ENCODE assay signal across 1 cellular context in the genomic region with DNA sequence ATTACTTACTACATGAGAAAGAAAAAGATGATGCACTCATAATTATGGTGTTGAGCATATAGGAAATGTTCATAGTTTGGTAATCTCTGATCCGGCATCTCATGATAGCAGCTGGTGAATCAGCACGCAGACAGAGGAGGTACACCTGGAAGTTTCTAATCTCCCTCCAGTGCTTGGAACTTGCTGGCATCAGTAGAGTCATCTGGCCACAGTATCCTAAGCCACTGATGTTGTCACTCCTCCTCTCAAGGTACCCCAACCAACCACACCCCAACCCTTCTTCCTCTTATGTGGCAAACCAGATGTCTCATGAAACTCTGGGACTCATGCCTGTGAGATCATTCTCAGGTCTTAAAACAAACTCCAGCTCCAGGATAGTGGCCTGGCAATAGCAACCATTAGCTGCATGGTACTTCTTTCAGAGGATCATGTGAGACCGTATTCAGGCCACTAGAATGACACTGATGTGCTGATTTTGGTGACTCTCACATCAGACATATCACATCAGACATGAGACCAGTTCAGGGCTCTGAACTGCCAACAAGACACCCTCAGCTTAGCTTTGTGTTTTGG.
TF ChIP-seq lines count a peak whose summit lies in the region.

No MANE protein-coding gene starts in this region.

TF ChIP-seq in H1, 55 proteins besides CTCF, POLR2A, EP300 and RAD21:
- TF ChIP-seq KDM5A (IDR thresholded peaks at IDR 0.05; ENCODE audit: low read length): no peak
- TF ChIP-seq, protein P1, sequence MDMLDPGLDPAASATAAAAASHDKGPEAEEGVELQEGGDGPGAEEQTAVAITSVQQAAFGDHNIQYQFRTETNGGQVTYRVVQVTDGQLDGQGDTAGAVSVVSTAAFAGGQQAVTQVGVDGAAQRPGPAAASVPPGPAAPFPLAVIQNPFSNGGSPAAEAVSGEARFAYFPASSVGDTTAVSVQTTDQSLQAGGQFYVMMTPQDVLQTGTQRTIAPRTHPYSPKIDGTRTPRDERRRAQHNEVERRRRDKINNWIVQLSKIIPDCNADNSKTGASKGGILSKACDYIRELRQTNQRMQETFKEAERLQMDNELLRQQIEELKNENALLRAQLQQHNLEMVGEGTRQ (IDR thresholded peaks at IDR 0.05; ENCODE audit: low read length): no peak
- no peak for TF ChIP-seq SP1 (IDR thresholded peaks at IDR 0.05; ENCODE audit: low read depth, low read length)
- TF ChIP-seq CHD1 (IDR thresholded peaks at IDR 0.05; ENCODE audit: low read depth, low read length): no peak
- no peak for TF ChIP-seq SAP30 (IDR thresholded peaks at IDR 0.05; ENCODE audit: insufficient read depth, insufficient replicate concordance, low read length)
- TF ChIP-seq GTF2F1 (IDR thresholded peaks at IDR 0.05; ENCODE audit: borderline replicate concordance, low read depth, low read length): no peak
